In the genomic region with DNA sequence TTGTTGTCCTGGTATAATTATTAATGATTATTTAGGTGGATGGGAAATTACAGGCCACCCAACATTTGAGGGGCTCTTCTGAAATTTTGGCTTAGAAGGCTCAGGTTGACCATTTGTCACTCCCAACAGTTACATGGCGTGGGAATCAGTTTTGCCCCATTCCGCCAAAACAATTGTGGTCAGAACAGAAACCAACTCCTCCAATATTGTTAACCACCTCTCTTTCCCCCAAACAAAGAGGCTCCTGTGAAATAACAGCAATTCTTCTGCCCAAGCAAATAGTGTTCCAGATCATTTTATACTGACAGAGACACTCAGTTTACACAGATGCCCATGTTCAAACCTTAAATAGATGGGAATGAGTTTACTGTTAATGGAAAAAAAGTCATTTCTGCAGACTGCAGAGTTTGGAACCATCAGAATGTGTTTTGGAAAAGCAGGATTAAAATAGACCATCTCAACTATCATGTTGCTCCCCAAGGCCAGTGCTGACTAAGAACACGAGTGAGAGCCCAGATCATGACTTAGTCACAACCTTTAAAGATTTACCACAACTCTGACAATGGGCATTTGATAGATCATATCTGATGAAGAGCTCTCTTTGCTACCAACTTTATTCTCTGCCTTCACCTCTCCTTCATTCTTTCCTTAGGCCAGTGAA, we compare ENCODE assay signal across 10 cellular contexts.
DNase-seq lines count a peak whose midpoint lies in the region; ATAC-seq, FAIRE-seq and TF ChIP-seq lines count a peak whose summit lies in the region.
"Had no signal": no experiment of that assay in that cellular context is flagged by ENCODE, and none has a peak within 500 bp of the region (broad histone marks: within the 10 kb centered on the region; RNA-seq: fewer than 3 reads in every experiment).

No MANE protein-coding gene starts in this region.

- TF ChIP-seq CTCF in fibroblast of mammary gland (conservative IDR thresholded peaks at IDR 0.05; ENCODE audit: control insufficient read depth, insufficient read depth, low read depth, low read length): no peak

- no peak overlapping the region for H3K4me3 ChIP-seq in fibroblast of mammary gland (ENCODE audit: control insufficient read depth, low read depth, low read length)

- no peak for FAIRE-seq in GM12892 (lab: Jason Lieb, UNC)

- ATAC-seq in GM18499 (IDR thresholded peaks at IDR 0.05; ENCODE audit: insufficient read depth, unreplicated experiment) (peak; percentile 90), GM21529 (IDR thresholded peaks at IDR 0.05; ENCODE audit: unreplicated experiment) (peak; percentile 91), HG03457 (IDR thresholded peaks at IDR 0.05; ENCODE audit: unreplicated experiment) (peak; percentile 79), HG03521 (IDR thresholded peaks at IDR 0.05; ENCODE audit: unreplicated experiment) (no peak), GM21737 (IDR thresholded peaks at IDR 0.05; ENCODE audit: unreplicated experiment) (no peak)

- DNase-seq in fibroblast of mammary gland (ENCODE audit: low read depth) (peak; percentile 84), GM12892 (ENCODE audit: insufficient read length) (no peak), NCI-H2029 treated with DMSO at 0.1 percent for 48 hours (lab: John Stamatoyannopoulos, UW) (no peak)
- DNase-seq: activated T-cell treated with anti-CD3 and anti-CD28 coated beads, Interleukin-2, amount 50 U/mL, for 4 hours; Caco-2 had no signal

- no peak for TF ChIP-seq POLR2A in GM12892 (IDR thresholded peaks at IDR 0.05; ENCODE audit: low read depth, low read length)

Comparison
In these comparisons a context has a peak if more than half of its experiments do, and no peak if none do; other contexts are left out.
1. ATAC-seq: peak in GM18499 (single experiment), GM21529 (single experiment) and HG03457 (single experiment); none in HG03521 (single experiment) and GM21737 (single experiment).